Comparison of ENCODE assay signal across 1 cellular context in the genomic region with DNA sequence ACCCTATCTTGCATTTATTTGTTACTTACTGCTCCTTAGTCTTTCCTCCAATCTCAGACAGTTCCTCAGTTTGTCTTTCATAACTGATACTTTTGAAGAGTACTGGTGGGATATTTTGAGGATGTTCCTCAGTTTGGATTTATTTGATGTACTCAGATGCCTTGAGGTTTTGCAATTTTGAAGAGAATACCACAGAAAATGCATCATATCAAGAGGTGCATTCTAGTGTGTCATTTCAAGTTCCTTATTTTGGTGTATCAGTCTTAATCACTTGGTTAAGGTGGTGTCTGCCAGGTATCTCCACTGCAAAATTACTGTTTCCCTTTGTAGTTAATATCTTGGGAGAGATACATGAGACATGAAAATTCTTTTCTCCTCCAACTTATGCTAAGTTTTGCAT.
A peak's percentile ranks its signal among the peaks of the same experiment; 100 is the strongest.
TF ChIP-seq lines count a peak whose summit lies in the region.

No MANE protein-coding gene starts in this region.

TF ChIP-seq in GM12878, 131 proteins besides CTCF, POLR2A, EP300 and RAD21 (continued from another document and continues in another):
- TF ChIP-seq, protein P1, sequence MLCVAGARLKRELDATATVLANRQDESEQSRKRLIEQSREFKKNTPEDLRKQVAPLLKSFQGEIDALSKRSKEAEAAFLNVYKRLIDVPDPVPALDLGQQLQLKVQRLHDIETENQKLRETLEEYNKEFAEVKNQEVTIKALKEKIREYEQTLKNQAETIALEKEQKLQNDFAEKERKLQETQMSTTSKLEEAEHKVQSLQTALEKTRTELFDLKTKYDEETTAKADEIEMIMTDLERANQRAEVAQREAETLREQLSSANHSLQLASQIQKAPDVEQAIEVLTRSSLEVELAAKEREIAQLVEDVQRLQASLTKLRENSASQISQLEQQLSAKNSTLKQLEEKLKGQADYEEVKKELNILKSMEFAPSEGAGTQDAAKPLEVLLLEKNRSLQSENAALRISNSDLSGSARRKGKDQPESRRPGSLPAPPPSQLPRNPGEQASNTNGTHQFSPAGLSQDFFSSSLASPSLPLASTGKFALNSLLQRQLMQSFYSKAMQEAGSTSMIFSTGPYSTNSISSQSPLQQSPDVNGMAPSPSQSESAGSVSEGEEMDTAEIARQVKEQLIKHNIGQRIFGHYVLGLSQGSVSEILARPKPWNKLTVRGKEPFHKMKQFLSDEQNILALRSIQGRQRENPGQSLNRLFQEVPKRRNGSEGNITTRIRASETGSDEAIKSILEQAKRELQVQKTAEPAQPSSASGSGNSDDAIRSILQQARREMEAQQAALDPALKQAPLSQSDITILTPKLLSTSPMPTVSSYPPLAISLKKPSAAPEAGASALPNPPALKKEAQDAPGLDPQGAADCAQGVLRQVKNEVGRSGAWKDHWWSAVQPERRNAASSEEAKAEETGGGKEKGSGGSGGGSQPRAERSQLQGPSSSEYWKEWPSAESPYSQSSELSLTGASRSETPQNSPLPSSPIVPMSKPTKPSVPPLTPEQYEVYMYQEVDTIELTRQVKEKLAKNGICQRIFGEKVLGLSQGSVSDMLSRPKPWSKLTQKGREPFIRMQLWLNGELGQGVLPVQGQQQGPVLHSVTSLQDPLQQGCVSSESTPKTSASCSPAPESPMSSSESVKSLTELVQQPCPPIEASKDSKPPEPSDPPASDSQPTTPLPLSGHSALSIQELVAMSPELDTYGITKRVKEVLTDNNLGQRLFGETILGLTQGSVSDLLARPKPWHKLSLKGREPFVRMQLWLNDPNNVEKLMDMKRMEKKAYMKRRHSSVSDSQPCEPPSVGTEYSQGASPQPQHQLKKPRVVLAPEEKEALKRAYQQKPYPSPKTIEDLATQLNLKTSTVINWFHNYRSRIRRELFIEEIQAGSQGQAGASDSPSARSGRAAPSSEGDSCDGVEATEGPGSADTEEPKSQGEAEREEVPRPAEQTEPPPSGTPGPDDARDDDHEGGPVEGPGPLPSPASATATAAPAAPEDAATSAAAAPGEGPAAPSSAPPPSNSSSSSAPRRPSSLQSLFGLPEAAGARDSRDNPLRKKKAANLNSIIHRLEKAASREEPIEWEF (IDR thresholded peaks at IDR 0.05; ENCODE audit: insufficient replicate concordance, low read depth, low read length) = no peak
- no peak for TF ChIP-seq NR2C2 (IDR thresholded peaks at IDR 0.05; ENCODE audit: borderline replicate concordance, control insufficient read depth, insufficient read length, low read depth)
- TF ChIP-seq KAT2A (conservative IDR thresholded peaks at IDR 0.05; ENCODE audit: control insufficient read depth, low read depth, low read length) = no peak
- peak; percentile 89 for TF ChIP-seq NFIC (IDR thresholded peaks at IDR 0.05; ENCODE audit: low read depth, low read length)
- TF ChIP-seq, protein P2, sequence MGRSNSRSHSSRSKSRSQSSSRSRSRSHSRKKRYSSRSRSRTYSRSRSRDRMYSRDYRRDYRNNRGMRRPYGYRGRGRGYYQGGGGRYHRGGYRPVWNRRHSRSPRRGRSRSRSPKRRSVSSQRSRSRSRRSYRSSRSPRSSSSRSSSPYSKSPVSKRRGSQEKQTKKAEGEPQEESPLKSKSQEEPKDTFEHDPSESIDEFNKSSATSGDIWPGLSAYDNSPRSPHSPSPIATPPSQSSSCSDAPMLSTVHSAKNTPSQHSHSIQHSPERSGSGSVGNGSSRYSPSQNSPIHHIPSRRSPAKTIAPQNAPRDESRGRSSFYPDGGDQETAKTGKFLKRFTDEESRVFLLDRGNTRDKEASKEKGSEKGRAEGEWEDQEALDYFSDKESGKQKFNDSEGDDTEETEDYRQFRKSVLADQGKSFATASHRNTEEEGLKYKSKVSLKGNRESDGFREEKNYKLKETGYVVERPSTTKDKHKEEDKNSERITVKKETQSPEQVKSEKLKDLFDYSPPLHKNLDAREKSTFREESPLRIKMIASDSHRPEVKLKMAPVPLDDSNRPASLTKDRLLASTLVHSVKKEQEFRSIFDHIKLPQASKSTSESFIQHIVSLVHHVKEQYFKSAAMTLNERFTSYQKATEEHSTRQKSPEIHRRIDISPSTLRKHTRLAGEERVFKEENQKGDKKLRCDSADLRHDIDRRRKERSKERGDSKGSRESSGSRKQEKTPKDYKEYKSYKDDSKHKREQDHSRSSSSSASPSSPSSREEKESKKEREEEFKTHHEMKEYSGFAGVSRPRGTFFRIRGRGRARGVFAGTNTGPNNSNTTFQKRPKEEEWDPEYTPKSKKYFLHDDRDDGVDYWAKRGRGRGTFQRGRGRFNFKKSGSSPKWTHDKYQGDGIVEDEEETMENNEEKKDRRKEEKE (IDR thresholded peaks at IDR 0.05) = no peak
- no peak for TF ChIP-seq ESRRA (IDR thresholded peaks at IDR 0.05; ENCODE audit: low read length)
- no peak for TF ChIP-seq SREBF2 (IDR thresholded peaks at IDR 0.05; ENCODE audit: low read length)
- TF ChIP-seq EZH2 (IDR thresholded peaks at IDR 0.05; ENCODE audit: borderline replicate concordance, control insufficient read depth, low read depth, low read length) = no peak
- 0 out of 2 replicates have a peak, but pooled peaks have one; percentile 34 for TF ChIP-seq GATAD2B (conservative IDR thresholded peaks at IDR 0.05; ENCODE audit: low read depth)
- TF ChIP-seq, protein P3, sequence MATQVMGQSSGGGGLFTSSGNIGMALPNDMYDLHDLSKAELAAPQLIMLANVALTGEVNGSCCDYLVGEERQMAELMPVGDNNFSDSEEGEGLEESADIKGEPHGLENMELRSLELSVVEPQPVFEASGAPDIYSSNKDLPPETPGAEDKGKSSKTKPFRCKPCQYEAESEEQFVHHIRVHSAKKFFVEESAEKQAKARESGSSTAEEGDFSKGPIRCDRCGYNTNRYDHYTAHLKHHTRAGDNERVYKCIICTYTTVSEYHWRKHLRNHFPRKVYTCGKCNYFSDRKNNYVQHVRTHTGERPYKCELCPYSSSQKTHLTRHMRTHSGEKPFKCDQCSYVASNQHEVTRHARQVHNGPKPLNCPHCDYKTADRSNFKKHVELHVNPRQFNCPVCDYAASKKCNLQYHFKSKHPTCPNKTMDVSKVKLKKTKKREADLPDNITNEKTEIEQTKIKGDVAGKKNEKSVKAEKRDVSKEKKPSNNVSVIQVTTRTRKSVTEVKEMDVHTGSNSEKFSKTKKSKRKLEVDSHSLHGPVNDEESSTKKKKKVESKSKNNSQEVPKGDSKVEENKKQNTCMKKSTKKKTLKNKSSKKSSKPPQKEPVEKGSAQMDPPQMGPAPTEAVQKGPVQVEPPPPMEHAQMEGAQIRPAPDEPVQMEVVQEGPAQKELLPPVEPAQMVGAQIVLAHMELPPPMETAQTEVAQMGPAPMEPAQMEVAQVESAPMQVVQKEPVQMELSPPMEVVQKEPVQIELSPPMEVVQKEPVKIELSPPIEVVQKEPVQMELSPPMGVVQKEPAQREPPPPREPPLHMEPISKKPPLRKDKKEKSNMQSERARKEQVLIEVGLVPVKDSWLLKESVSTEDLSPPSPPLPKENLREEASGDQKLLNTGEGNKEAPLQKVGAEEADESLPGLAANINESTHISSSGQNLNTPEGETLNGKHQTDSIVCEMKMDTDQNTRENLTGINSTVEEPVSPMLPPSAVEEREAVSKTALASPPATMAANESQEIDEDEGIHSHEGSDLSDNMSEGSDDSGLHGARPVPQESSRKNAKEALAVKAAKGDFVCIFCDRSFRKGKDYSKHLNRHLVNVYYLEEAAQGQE (IDR thresholded peaks at IDR 0.05; ENCODE audit: low read depth, low read length) = no peak
- 0 out of 4 replicates have a peak, but pooled peaks of 1 of the 2 experiments have one; percentile 35 for TF ChIP-seq ETV6 (conservative IDR thresholded peaks at IDR 0.05 in 1 of 2, IDR thresholded peaks at IDR 0.05 in 1 of 2; ENCODE audit: borderline replicate concordance in 1 of 2, low read depth in 1 of 2)
- TF ChIP-seq MEF2B (IDR thresholded peaks at IDR 0.05; ENCODE audit: partially characterized antibody, poor library complexity, severe bottlenecking) = peak; percentile 36
- peak; percentile 85 for TF ChIP-seq DPF2 (IDR thresholded peaks at IDR 0.05)
- peak; percentile 93 for TF ChIP-seq JUNB (IDR thresholded peaks at IDR 0.05)
- TF ChIP-seq, protein P4, sequence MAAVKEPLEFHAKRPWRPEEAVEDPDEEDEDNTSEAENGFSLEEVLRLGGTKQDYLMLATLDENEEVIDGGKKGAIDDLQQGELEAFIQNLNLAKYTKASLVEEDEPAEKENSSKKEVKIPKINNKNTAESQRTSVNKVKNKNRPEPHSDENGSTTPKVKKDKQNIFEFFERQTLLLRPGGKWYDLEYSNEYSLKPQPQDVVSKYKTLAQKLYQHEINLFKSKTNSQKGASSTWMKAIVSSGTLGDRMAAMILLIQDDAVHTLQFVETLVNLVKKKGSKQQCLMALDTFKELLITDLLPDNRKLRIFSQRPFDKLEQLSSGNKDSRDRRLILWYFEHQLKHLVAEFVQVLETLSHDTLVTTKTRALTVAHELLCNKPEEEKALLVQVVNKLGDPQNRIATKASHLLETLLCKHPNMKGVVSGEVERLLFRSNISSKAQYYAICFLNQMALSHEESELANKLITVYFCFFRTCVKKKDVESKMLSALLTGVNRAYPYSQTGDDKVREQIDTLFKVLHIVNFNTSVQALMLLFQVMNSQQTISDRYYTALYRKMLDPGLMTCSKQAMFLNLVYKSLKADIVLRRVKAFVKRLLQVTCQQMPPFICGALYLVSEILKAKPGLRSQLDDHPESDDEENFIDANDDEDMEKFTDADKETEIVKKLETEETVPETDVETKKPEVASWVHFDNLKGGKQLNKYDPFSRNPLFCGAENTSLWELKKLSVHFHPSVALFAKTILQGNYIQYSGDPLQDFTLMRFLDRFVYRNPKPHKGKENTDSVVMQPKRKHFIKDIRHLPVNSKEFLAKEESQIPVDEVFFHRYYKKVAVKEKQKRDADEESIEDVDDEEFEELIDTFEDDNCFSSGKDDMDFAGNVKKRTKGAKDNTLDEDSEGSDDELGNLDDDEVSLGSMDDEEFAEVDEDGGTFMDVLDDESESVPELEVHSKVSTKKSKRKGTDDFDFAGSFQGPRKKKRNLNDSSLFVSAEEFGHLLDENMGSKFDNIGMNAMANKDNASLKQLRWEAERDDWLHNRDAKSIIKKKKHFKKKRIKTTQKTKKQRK (IDR thresholded peaks at IDR 0.05; ENCODE audit: low read depth, low read length) = no peak
- peak; percentile 71; the same call in 1 of the 2 replicates for TF ChIP-seq CREM (IDR thresholded peaks at IDR 0.05; ENCODE audit: low read depth)
- TF ChIP-seq EGR1 (IDR thresholded peaks at IDR 0.05; ENCODE audit: borderline replicate concordance in 1 of 2, low read depth in 2 of 2, low read length in 2 of 2) = no peak
- TF ChIP-seq TCF3 (IDR thresholded peaks at IDR 0.05; ENCODE audit: borderline replicate concordance, insufficient read depth, low read depth, low read length) = no peak
- TF ChIP-seq EED (IDR thresholded peaks at IDR 0.05; ENCODE audit: low read depth) = peak; percentile 60; the same call in 1 of the 2 replicates
- no peak for TF ChIP-seq ZZZ3 (IDR thresholded peaks at IDR 0.05; ENCODE audit: control insufficient read depth, insufficient read length, low read depth)
- no peak for TF ChIP-seq SUPT20H (IDR thresholded peaks at IDR 0.05; ENCODE audit: borderline replicate concordance, control insufficient read depth, low read depth, low read length)
- TF ChIP-seq HDAC2 (IDR thresholded peaks at IDR 0.05) = no peak
- no peak for TF ChIP-seq CREB1 (IDR thresholded peaks at IDR 0.05; ENCODE audit: low read depth)
- TF ChIP-seq, protein P5, sequence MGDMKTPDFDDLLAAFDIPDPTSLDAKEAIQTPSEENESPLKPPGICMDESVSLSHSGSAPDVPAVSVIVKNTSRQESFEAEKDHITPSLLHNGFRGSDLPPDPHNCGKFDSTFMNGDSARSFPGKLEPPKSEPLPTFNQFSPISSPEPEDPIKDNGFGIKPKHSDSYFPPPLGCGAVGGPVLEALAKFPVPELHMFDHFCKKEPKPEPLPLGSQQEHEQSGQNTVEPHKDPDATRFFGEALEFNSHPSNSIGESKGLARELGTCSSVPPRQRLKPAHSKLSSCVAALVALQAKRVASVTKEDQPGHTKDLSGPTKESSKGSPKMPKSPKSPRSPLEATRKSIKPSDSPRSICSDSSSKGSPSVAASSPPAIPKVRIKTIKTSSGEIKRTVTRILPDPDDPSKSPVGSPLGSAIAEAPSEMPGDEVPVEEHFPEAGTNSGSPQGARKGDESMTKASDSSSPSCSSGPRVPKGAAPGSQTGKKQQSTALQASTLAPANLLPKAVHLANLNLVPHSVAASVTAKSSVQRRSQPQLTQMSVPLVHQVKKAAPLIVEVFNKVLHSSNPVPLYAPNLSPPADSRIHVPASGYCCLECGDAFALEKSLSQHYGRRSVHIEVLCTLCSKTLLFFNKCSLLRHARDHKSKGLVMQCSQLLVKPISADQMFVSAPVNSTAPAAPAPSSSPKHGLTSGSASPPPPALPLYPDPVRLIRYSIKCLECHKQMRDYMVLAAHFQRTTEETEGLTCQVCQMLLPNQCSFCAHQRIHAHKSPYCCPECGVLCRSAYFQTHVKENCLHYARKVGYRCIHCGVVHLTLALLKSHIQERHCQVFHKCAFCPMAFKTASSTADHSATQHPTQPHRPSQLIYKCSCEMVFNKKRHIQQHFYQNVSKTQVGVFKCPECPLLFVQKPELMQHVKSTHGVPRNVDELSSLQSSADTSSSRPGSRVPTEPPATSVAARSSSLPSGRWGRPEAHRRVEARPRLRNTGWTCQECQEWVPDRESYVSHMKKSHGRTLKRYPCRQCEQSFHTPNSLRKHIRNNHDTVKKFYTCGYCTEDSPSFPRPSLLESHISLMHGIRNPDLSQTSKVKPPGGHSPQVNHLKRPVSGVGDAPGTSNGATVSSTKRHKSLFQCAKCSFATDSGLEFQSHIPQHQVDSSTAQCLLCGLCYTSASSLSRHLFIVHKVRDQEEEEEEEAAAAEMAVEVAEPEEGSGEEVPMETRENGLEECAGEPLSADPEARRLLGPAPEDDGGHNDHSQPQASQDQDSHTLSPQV (IDR thresholded peaks at IDR 0.05) = no peak
- no peak for TF ChIP-seq ZSCAN29 (IDR thresholded peaks at IDR 0.05)
- TF ChIP-seq IKZF1 (conservative IDR thresholded peaks at IDR 0.05) = peak; percentile 78
- peak; percentile 45 for TF ChIP-seq BMI1 (IDR thresholded peaks at IDR 0.05; ENCODE audit: borderline replicate concordance)
- TF ChIP-seq, protein P6, sequence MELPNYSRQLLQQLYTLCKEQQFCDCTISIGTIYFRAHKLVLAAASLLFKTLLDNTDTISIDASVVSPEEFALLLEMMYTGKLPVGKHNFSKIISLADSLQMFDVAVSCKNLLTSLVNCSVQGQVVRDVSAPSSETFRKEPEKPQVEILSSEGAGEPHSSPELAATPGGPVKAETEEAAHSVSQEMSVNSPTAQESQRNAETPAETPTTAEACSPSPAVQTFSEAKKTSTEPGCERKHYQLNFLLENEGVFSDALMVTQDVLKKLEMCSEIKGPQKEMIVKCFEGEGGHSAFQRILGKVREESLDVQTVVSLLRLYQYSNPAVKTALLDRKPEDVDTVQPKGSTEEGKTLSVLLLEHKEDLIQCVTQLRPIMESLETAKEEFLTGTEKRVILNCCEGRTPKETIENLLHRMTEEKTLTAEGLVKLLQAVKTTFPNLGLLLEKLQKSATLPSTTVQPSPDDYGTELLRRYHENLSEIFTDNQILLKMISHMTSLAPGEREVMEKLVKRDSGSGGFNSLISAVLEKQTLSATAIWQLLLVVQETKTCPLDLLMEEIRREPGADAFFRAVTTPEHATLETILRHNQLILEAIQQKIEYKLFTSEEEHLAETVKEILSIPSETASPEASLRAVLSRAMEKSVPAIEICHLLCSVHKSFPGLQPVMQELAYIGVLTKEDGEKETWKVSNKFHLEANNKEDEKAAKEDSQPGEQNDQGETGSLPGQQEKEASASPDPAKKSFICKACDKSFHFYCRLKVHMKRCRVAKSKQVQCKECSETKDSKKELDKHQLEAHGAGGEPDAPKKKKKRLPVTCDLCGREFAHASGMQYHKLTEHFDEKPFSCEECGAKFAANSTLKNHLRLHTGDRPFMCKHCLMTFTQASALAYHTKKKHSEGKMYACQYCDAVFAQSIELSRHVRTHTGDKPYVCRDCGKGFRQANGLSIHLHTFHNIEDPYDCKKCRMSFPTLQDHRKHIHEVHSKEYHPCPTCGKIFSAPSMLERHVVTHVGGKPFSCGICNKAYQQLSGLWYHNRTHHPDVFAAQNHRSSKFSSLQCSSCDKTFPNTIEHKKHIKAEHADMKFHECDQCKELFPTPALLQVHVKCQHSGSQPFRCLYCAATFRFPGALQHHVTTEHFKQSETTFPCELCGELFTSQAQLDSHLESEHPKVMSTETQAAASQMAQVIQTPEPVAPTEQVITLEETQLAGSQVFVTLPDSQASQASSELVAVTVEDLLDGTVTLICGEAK (IDR thresholded peaks at IDR 0.05; ENCODE audit: borderline replicate concordance) = no peak
